ENCODE assay signal across 26 cellular contexts in the genomic region with DNA sequence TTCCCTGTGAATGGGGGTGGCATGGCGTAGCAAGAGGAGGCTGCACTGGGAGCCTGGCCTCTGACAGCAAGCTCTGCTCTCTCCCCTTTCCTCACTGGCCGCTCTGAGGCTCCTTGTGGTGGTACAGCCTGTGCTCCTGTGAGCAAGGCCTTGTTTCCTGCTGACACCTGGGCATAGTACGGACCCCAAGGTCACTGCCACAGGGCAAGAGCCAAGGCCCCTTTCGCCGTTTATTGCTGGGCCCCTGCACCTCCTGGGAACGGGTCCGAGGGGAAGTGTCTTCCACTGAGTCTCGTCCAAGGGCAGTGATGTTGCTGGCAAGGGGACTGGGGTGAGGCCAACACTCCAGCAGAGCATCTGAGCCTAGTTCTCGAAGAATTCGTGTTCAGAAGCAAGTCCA. TPM values are rescaled to one million over a fixed set of nuclear protein-coding genes. Genes with fewer than 3 reads are reported as not detected.
A peak's percentile ranks its signal among the peaks of the same experiment; 100 is the strongest.
DNase-seq lines count a peak whose midpoint lies in the region; ATAC-seq, FAIRE-seq and TF ChIP-seq lines count a peak whose summit lies in the region.
"Had no signal": no experiment of that assay in that cellular context is flagged by ENCODE, and none has a peak within 500 bp of the region (broad histone marks: within the 10 kb centered on the region; RNA-seq: fewer than 3 reads in every experiment).

No MANE protein-coding gene starts in this region.

- intact Hi-C loops in aorta (cut with DNase I), result no loop called here

- no peaks in the 10 kb centered on the region for H3K27me3 Mint-ChIP-seq in T-helper 1 cell treated with Interleukin-12 subunit alpha and Interleukin-12 subunit beta and Interleukin-4 antibody, amounts not matched to agents 30 μg/mL and 1 μg/mL, for 36 hours (ENCODE audit: low read depth)
- no peaks in the 10 kb centered on the region for H3K27me3 Mint-ChIP-seq in mesothelial cell of epicardium (ENCODE audit: low read depth)

- TF ChIP-seq EP300 in H1 (IDR thresholded peaks at IDR 0.05; ENCODE audit: borderline replicate concordance in 1 of 2, low read depth in 2 of 2, low read length in 2 of 2), result no peak

- H3K9me3 Mint-ChIP-seq in T-helper 1 cell treated with Interleukin-12 subunit alpha and Interleukin-12 subunit beta and Interleukin-4 antibody, amounts not matched to agents 30 μg/mL and 1 μg/mL, for 36 hours, result no peaks in the 10 kb centered on the region
- no peaks in the 10 kb centered on the region for H3K9me3 Mint-ChIP-seq in mesothelial cell of epicardium

- H2AK5ac ChIP-seq in H1 (ENCODE audit: low read depth, low read length), result no peak overlapping the region; the same call in 1 of the 2 replicates

- H3K4me1 Mint-ChIP-seq in T-helper 1 cell treated with Interleukin-12 subunit alpha and Interleukin-12 subunit beta and Interleukin-4 antibody, amounts not matched to agents 30 μg/mL and 1 μg/mL, for 36 hours (ENCODE audit: low read depth), result no peaks in the 10 kb centered on the region
- peaks cover 8% of the 10 kb centered on the region for H3K4me1 Mint-ChIP-seq in mesothelial cell of epicardium

- H2AFZ ChIP-seq in H1 (ENCODE audit: low read length) (peak overlapping the region; percentile 72), hepatocyte (no peak overlapping the region)

- H3K27ac ChIP-seq in H1 (ENCODE audit: low read depth, low read length) (no peak overlapping the region), aorta (ENCODE audit: low read depth in 1 of 2, low read length in 2 of 2) (no peak overlapping the region), hepatocyte (no peak overlapping the region)
- H3K27ac ChIP-seq: 22Rv1, BLaER1, Peyer's patch had no signal

- CTCF ChIA-PET in H1 (lab: Charles Lee; ENCODE audit: partially characterized antibody), result interaction anchor here (0.8 to 6.1 kb wide), 13 partner anchors 8 to 203 kb away, joined by 3 to 42 read pairs (median 5); no protein-coding TSS in a partner anchor

- TF ChIP-seq CTCF in H1 (IDR thresholded peaks at IDR 0.05; ENCODE audit: control extremely low read depth in 1 of 3, insufficient read depth in 1 of 3, low read depth in 1 of 3, low read length in 3 of 3) (no peak), mesothelial cell of epicardium (IDR thresholded peaks at IDR 0.05; ENCODE audit: unreplicated experiment) (no peak), hepatocyte (IDR thresholded peaks at IDR 0.05; ENCODE audit: poor library complexity) (no peak)

- no peak overlapping the region for H3K23ac ChIP-seq in H1 (ENCODE audit: insufficient read length)

- H3K18ac ChIP-seq in H1 (ENCODE audit: extremely low read depth, low read length), result no peak overlapping the region; the same call in 1 of the 2 replicates

- no peak overlapping the region for H3K4ac ChIP-seq in H1 (replicated peaks; ENCODE audit: insufficient read length, low read depth, low read length)

- no peak overlapping the region for H3K56ac ChIP-seq in H1 (replicated peaks; ENCODE audit: insufficient read length, low read depth, low read length)

- H3K9me2 ChIP-seq in hepatocyte (replicated peaks; ENCODE audit: insufficient read depth), result no peaks in the 10 kb centered on the region

- H3K36me3 Mint-ChIP-seq in T-helper 1 cell treated with Interleukin-12 subunit alpha and Interleukin-12 subunit beta and Interleukin-4 antibody, amounts not matched to agents 30 μg/mL and 1 μg/mL, for 36 hours (ENCODE audit: low read depth), result no peaks in the 10 kb centered on the region
- no peaks in the 10 kb centered on the region for H3K36me3 Mint-ChIP-seq in mesothelial cell of epicardium
- H3K36me3 Mint-ChIP-seq: CD4-positive, alpha-beta memory T cell had no signal

- H3K9me3 ChIP-seq in H1 (ENCODE audit: insufficient read depth in 2 of 2, low read depth in 1 of 2, low read length in 1 of 2) (no peaks in the 10 kb centered on the region), aorta (ENCODE audit: control insufficient read depth, low read length) (no peaks in the 10 kb centered on the region), hepatocyte (ENCODE audit: low read depth) (no peaks in the 10 kb centered on the region)
- H3K9me3 ChIP-seq: BLaER1, Caco-2, Peyer's patch had no signal

- no peak for FAIRE-seq in H1 (lab: Jason Lieb, UNC)
- FAIRE-seq: GM12878 had no signal

- POLR2A ChIA-PET in H1 (lab: Charles Lee; ENCODE audit: partially characterized antibody), result interaction anchor here (0.6 to 1.1 kb wide), 3 partner anchors 10 to 1455 kb away, joined by 3 to 4 read pairs (median 4); no protein-coding TSS in a partner anchor

- H3K14ac ChIP-seq in H1 (ENCODE audit: insufficient read length), result no peak overlapping the region

- peaks cover 9% of the 10 kb centered on the region; the same call in 1 of the 2 replicates for H3K23me2 ChIP-seq in H1 (ENCODE audit: low read depth, low read length)

- H3K9ac ChIP-seq in H1 (replicated peaks in 1 of 4; ENCODE audit: extremely low read depth in 1 of 4, low read depth in 3 of 4, low read length in 3 of 4), result peak overlapping the region in 2 of 4 experiments; percentile 3 to 16; a peak in 2 of 7 replicates
- H3K9ac ChIP-seq: BLaER1 had no signal

- peak overlapping the region; percentile 75; the same call in 1 of the 2 replicates for H2BK5ac ChIP-seq in H1 (ENCODE audit: low read depth, low read length)

- 0 out of 4 replicates have a peak overlapping the region, but pooled peaks of 1 of the 2 experiments have one; percentile 18 for H3K4me2 ChIP-seq in H1 (ENCODE audit: insufficient read depth in 1 of 2, low read depth in 2 of 2, low read length in 2 of 2)
- H3K4me2 ChIP-seq in hepatocyte, result no peak overlapping the region
- H3K4me2 ChIP-seq: BLaER1 had no signal

- H3K4me1 ChIP-seq in H1 (replicated peaks in 1 of 4; ENCODE audit: control insufficient read depth in 3 of 4, insufficient read depth in 4 of 4, low read length in 3 of 4) (peaks cover 2 to 11% (median 4%) of the 10 kb centered on the region in 4 experiments; a peak in 6 of 7 replicates), aorta (ENCODE audit: control insufficient read depth in 1 of 2, insufficient read depth in 2 of 2, low read length in 2 of 2) (no peaks in the 10 kb centered on the region), hepatocyte (ENCODE audit: insufficient read depth) (no peaks in the 10 kb centered on the region)
- H3K4me1 ChIP-seq: Caco-2, Peyer's patch had no signal

- H3K27me3 ChIP-seq in H1 (replicated peaks in 1 of 4; ENCODE audit: control insufficient read depth in 3 of 4, extremely low read depth in 1 of 4, insufficient read depth in 3 of 4, low read length in 3 of 4) (no peaks in the 10 kb centered on the region), aorta (ENCODE audit: control insufficient read depth in 1 of 2, insufficient read depth in 2 of 2, low read length in 1 of 2) (no peaks in the 10 kb centered on the region), hepatocyte (no peaks in the 10 kb centered on the region)
- H3K27me3 ChIP-seq: BLaER1, Peyer's patch had no signal

- H3K79me2 ChIP-seq in H1 (ENCODE audit: control insufficient read depth in 1 of 2, insufficient read depth in 2 of 2, low read length in 2 of 2) (no peaks in the 10 kb centered on the region), hepatocyte (no peaks in the 10 kb centered on the region)

- H4K20me1 ChIP-seq in H1 (replicated peaks in 1 of 2; ENCODE audit: control insufficient read depth in 1 of 2, insufficient read depth in 2 of 2, low read length in 2 of 2) (peaks cover 0 to 6% of the 10 kb centered on the region in 2 experiments), hepatocyte (ENCODE audit: insufficient read depth, poor library complexity, severe bottlenecking) (no peaks in the 10 kb centered on the region)
- H4K20me1 ChIP-seq: BLaER1 had no signal

- H2BK20ac ChIP-seq in H1 (ENCODE audit: low read length), result peak overlapping the region; percentile 40; the same call in 1 of the 2 replicates

- H2BK120ac ChIP-seq in H1 (replicated peaks; ENCODE audit: low read depth, low read length), result no peak overlapping the region

- H4K91ac ChIP-seq in H1 (replicated peaks; ENCODE audit: insufficient read length, low read length), result peak overlapping the region; percentile 57

- H3K36me3 ChIP-seq in H1 (ENCODE audit: control insufficient read depth in 2 of 4, insufficient read depth in 4 of 4, low read length in 3 of 4), result no peaks in the 10 kb centered on the region
- H3K36me3 ChIP-seq in aorta (ENCODE audit: control insufficient read depth in 1 of 2, insufficient read depth in 2 of 2, low read length in 1 of 2), result no peaks in the 10 kb centered on the region
- H3K36me3 ChIP-seq in hepatocyte (replicated peaks; ENCODE audit: insufficient read depth, low read depth), result no peaks in the 10 kb centered on the region
- H3K36me3 ChIP-seq: BLaER1, Peyer's patch had no signal

- peak overlapping the region; percentile 2 for H3K27ac Mint-ChIP-seq in T-helper 1 cell treated with Interleukin-12 subunit alpha and Interleukin-12 subunit beta and Interleukin-4 antibody, amounts not matched to agents 30 μg/mL and 1 μg/mL, for 36 hours
- H3K27ac Mint-ChIP-seq in mesothelial cell of epicardium, result peak overlapping the region; percentile 27

- TF ChIP-seq RAD21 in H1 (IDR thresholded peaks at IDR 0.05 in 1 of 2, conservative IDR thresholded peaks at IDR 0.05 in 1 of 2; ENCODE audit: low read depth in 2 of 2, low read length in 2 of 2), result no peak

- H4K5ac ChIP-seq in H1 (ENCODE audit: insufficient read length, low read depth, low read length), result no peak overlapping the region

- no peak for TF ChIP-seq POLR2A in H1 (IDR thresholded peaks at IDR 0.05; ENCODE audit: control extremely low read depth in 1 of 2, low read depth in 2 of 2, low read length in 2 of 2)

- ATAC-seq in aorta (ENCODE audit: low FRiP score) (no peak), HG02870 (IDR thresholded peaks at IDR 0.05; ENCODE audit: unreplicated experiment) (no peak)
- ATAC-seq: GM12878 had no signal

- peak overlapping the region; percentile 68; the same call in 1 of the 2 replicates for H2BK12ac ChIP-seq in H1 (ENCODE audit: low read depth, low read length)

- 80% methylated on average over 10 of the region's 10 CpGs; no CpG with 5 or more reads in 1 of the 2 experiments for WGBS in H1 (ENCODE audit: extremely low coverage in 1 of 2, insufficient coverage in 1 of 2, insufficient read length in 1 of 2, insufficient replicate concordance in 2 of 2, low coverage in 1 of 2, low lambda C conversion rate in 2 of 2, missing lambda C conversion rate in 1 of 2), 2 experiments
- 80 to 86% methylated on average over 10 of the region's 10 CpGs for WGBS in aorta, 2 donors
- WGBS in hepatocyte (ENCODE audit: low lambda C conversion rate, missing lambda C conversion rate), result 85% methylated on average over 10 of the region's 10 CpGs

- H4K8ac ChIP-seq in H1 (ENCODE audit: extremely low read depth, insufficient read depth, low read length), result no peak overlapping the region

- no peak for DNase-seq in T-helper 1 cell
- DNase-seq in H1 (ENCODE audit: low read depth in 1 of 2, low spot score in 2 of 2), result no peak
- no peak for DNase-seq in mesothelial cell of epicardium (ENCODE audit: low spot score in 2 of 2, unreplicated experiment in 2 of 2)
- peak; percentile 18 to 42 for DNase-seq in aorta
- no peak for DNase-seq in hepatocyte (ENCODE audit: low spot score)
- DNase-seq in activated CD8-positive, alpha-beta memory T cell treated with anti-CD3 and anti-CD28 coated beads for 24 hours, result no peak
- DNase-seq: ACHN; Caco-2; CD4-positive, alpha-beta memory T cell; DMS 273 treated with DMSO at 0.1 percent for 48 hours; DND-41; Karpas-422; NCI-H1694; NCI-H2081; NCI-H2171; NCI-H345; NCI-H524; NCI-H774; NK-92 treated with Interleukin-12 subunit alpha and Interleukin-12 subunit beta, amount 100 ng/mL, for 24 hours; Peyer's patch; Right ventricle myocardium superior had no signal

- H3K4me3 Mint-ChIP-seq in T-helper 1 cell treated with Interleukin-12 subunit alpha and Interleukin-12 subunit beta and Interleukin-4 antibody, amounts not matched to agents 30 μg/mL and 1 μg/mL, for 36 hours, result no peak overlapping the region
- H3K4me3 Mint-ChIP-seq in mesothelial cell of epicardium, result no peak overlapping the region
- H3K4me3 Mint-ChIP-seq: CD4-positive, alpha-beta memory T cell had no signal

- no peaks in the 10 kb centered on the region for H3K79me1 ChIP-seq in H1 (ENCODE audit: low read depth, low read length)

- H2BK15ac ChIP-seq in H1 (ENCODE audit: low read length), result no peak overlapping the region

- H3K4me3 ChIP-seq in H1 (ENCODE audit: extremely low read depth in 1 of 4, insufficient read depth in 2 of 4, low read depth in 3 of 4, low read length in 4 of 4) (no peak overlapping the region), aorta (ENCODE audit: low read length in 2 of 2) (no peak overlapping the region), hepatocyte (no peak overlapping the region)
- H3K4me3 ChIP-seq: BLaER1, GM12878, Peyer's patch had no signal

RNA-seq across cellular contexts. Expression of a gene that starts 15.8 kb away (rescaled TPM):
- total RNA-seq in H1 (2021; fragmentation: NEBNext Ultra II Directional; extraction: Animal tissue kit (Norgen Biotek cat#: 25700)), result 124 and 125 TPM in 2 replicates
- 101 and 152 TPM in 2 replicates for polyA plus RNA-seq in H1 (2011; rRNA removed)
- polyA plus RNA-seq in H1 (2011; cell fraction: cytosol; rRNA removed), result 63.8 TPM
- polyA plus RNA-seq in H1 (2011; cell fraction: nucleus; rRNA removed), result 119 TPM
- 78.9 to 105 TPM (median 98.6 TPM) in 4 replicates for polyA plus RNA-seq in H1 (2012, experiment 1 of 2)
- 117 TPM for polyA plus RNA-seq in H1 (2012, experiment 2 of 2)
- 71.1 TPM for polyA plus RNA-seq in H1 (2013, experiment 1 of 2)
- polyA plus RNA-seq in H1 (2013, experiment 2 of 2), result 74.2 TPM
- polyA minus RNA-seq in H1 (2011; rRNA and poly(A)+ RNA removed), result 50.6 and 56.1 TPM in 2 replicates
- 63.1 TPM for polyA minus RNA-seq in H1 (2011; cell fraction: cytosol; rRNA and poly(A)+ RNA removed)
- polyA minus RNA-seq in H1 (2011; cell fraction: nucleus; rRNA and poly(A)+ RNA removed), result 34.2 TPM
- total RNA-seq in mesothelial cell of epicardium, result 41.3 to 43.5 TPM (median 42.7 TPM) in 3 replicates
- 10 to 100 TPM; 13.1 to 16.4 TPM for total RNA-seq in aorta
- 10 to 100 TPM; 12.2 to 13.6 TPM for polyA plus RNA-seq in aorta
- 39.6 and 40.9 TPM in 2 replicates for total RNA-seq in hepatocyte
- 41.9 and 50.3 TPM in 2 replicates for polyA plus RNA-seq in hepatocyte

RNA-seq across cellular contexts. Expression of a gene that starts 51.4 kb away (rescaled TPM):
- 19.2 and 19.9 TPM in 2 replicates for total RNA-seq in H1 (2021; fragmentation: NEBNext Ultra II Directional; extraction: Animal tissue kit (Norgen Biotek cat#: 25700))
- polyA plus RNA-seq in H1 (2011; rRNA removed) (51.5 and 63.4 TPM in 2 replicates), aorta (100 to 1,000 TPM; 287 to 311 TPM), hepatocyte (131 and 138 TPM in 2 replicates)
- 31.2 TPM for polyA plus RNA-seq in H1 (2011; cell fraction: cytosol; rRNA removed)
- 31.8 TPM for polyA plus RNA-seq in H1 (2011; cell fraction: nucleus; rRNA removed)
- 9.5 to 28.2 TPM (median 19.1 TPM) in 4 replicates for polyA plus RNA-seq in H1 (2012, experiment 1 of 2)
- 21.4 TPM for polyA plus RNA-seq in H1 (2012, experiment 2 of 2)
- 37.2 TPM for polyA plus RNA-seq in H1 (2013, experiment 1 of 2)
- 37.9 TPM for polyA plus RNA-seq in H1 (2013, experiment 2 of 2)
- polyA minus RNA-seq in H1 (2011; rRNA and poly(A)+ RNA removed), result 1.3 and 4.3 TPM in 2 replicates
- polyA minus RNA-seq in H1 (2011; cell fraction: cytosol; rRNA and poly(A)+ RNA removed), result 9.0 TPM
- polyA minus RNA-seq in H1 (2011; cell fraction: nucleus; rRNA and poly(A)+ RNA removed), result 7.9 TPM
- total RNA-seq in mesothelial cell of epicardium (43.2 to 44.9 TPM (median 44.5 TPM) in 3 replicates), aorta (100 to 1,000 TPM in 1 of 2 donors, 10 to 100 TPM in 1; 88.7 to 120 TPM), hepatocyte (61.8 and 65.3 TPM in 2 replicates)

RNA-seq across cellular contexts. Expression of a gene that starts 59.6 kb away (rescaled TPM):
- total RNA-seq in H1 (2021; fragmentation: NEBNext Ultra II Directional; extraction: Animal tissue kit (Norgen Biotek cat#: 25700)), result 13.7 and 15.8 TPM in 2 replicates
- polyA plus RNA-seq in H1 (2011; rRNA removed), result 17.4 and 20.8 TPM in 2 replicates
- polyA plus RNA-seq in H1 (2011; cell fraction: cytosol; rRNA removed), result 20.9 TPM
- polyA plus RNA-seq in H1 (2011; cell fraction: nucleus; rRNA removed), result 14.6 TPM
- 8.8 to 14.5 TPM (median 12.6 TPM) in 4 replicates for polyA plus RNA-seq in H1 (2012, experiment 1 of 2)
- 16.4 TPM for polyA plus RNA-seq in H1 (2012, experiment 2 of 2)
- polyA plus RNA-seq in H1 (2013, experiment 1 of 2), result 10.2 TPM
- 10.4 TPM for polyA plus RNA-seq in H1 (2013, experiment 2 of 2)
- 8.0 and 9.4 TPM in 2 replicates for polyA minus RNA-seq in H1 (2011; rRNA and poly(A)+ RNA removed)
- 10.6 TPM for polyA minus RNA-seq in H1 (2011; cell fraction: cytosol; rRNA and poly(A)+ RNA removed)
- 19.0 TPM for polyA minus RNA-seq in H1 (2011; cell fraction: nucleus; rRNA and poly(A)+ RNA removed)
- total RNA-seq in mesothelial cell of epicardium, result 17.4 to 18.1 TPM (median 17.6 TPM) in 3 replicates
- 10 to 100 TPM in 1 of 2 donors, 1 to 10 TPM in 1; 9.8 to 10.0 TPM for total RNA-seq in aorta
- polyA plus RNA-seq in aorta, result 10 to 100 TPM in 1 of 2 donors, 1 to 10 TPM in 1; 6.5 to 12.8 TPM
- 14.6 and 16.9 TPM in 2 replicates for total RNA-seq in hepatocyte
- polyA plus RNA-seq in hepatocyte, result 18.3 and 24.9 TPM in 2 replicates

Comparison
In these comparisons a context has a peak if more than half of its experiments do, and no peak if none do; other contexts are left out.
1. DNase-seq: peak in aorta (2 of 2); none in T-helper 1 cell (0 of 5), H1 (0 of 2), mesothelial cell of epicardium (0 of 2), hepatocyte (single experiment) and activated CD8-positive, alpha-beta memory T cell treated with anti-CD3 and anti-CD28 coated beads for 24 hours (single experiment).